13 cellular contexts compared by ENCODE assay signal in the genomic region with DNA sequence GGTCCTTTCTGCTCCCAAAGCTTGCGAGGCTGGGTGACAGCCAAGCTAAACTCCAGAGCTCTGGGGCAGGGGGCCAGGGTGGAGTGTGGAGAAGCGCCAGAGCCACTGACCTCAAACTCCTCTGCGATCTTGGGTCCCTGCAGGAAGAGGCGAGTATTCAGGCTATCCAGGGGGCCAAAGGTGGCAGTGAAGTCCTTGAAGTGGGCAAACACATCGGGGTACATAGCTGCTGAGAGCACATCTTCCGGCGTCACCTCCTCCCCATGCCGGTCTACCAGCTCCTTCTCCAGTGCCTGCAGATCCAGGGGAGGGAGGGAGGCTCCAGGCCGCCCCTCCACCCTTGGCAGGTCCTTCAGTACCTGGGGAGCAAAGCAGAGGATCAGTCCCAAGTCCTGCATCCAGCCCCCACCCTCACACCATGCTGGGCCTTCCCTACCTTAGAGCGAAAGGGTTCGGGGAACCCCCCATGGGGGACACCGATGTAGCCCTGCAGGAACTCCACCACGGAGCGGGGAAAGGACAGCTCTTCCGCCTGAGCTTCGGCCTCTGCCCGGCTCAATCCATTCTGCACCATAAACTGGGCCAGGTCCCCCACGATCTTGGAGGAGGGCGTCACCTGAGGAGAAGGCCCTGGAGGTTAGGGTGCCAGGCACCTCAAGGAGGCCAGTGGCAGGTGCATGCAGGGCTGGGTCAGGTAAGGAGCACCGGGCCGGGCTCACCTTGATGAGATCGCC.
"Had no signal": no experiment of that assay in that cellular context is flagged by ENCODE, and none has a peak within 500 bp of the region (broad histone marks: within the 10 kb centered on the region; RNA-seq: fewer than 3 reads in every experiment).

No MANE protein-coding gene starts in this region.

- H3K4me3 Mint-ChIP-seq: activated naive CD8-positive, alpha-beta T cell treated with anti-CD3 and anti-CD28 coated beads, Interleukin-2, amount 10 ng/mL, durations not matched to agents 7 days and 5 days; immature natural killer cell; natural killer cell; T-helper 2 cell treated with Interferon-gamma antibody and Interleukin-4, amounts not matched to agents 5 μg/mL and 100 μg/mL, for 36 hours had no signal

- H3K27ac Mint-ChIP-seq: natural killer cell; T-helper 2 cell treated with Interferon-gamma antibody and Interleukin-4, amounts not matched to agents 5 μg/mL and 100 μg/mL, for 36 hours had no signal

- H3K27me3 Mint-ChIP-seq: activated naive CD8-positive, alpha-beta T cell treated with anti-CD3 and anti-CD28 coated beads, Interleukin-2, amount 10 ng/mL, durations not matched to agents 7 days and 5 days had no signal

- H3K36me3 Mint-ChIP-seq: immature natural killer cell, natural killer cell had no signal

- H3K27me3 ChIP-seq: esophagus muscularis mucosa, tibial nerve, vagina had no signal

- H3K27ac ChIP-seq: esophagus muscularis mucosa, skin epidermis, tibial nerve, vagina had no signal

- DNase-seq: anterior cingulate cortex, cerebellar nuclear complex, immature natural killer cell, natural killer cell had no signal

- H3K9me3 ChIP-seq: esophagus muscularis mucosa, mucosa of descending colon, tibial nerve, vagina had no signal

- H3K4me3 ChIP-seq: esophagus muscularis mucosa, mucosa of descending colon, skin epidermis, tibial nerve, vagina had no signal

- ATAC-seq: activated CD4-positive, CD25-positive, alpha-beta regulatory T cell treated with anti-CD3 and anti-CD28 coated beads, Interleukin-2, amount 50 U/mL, for 24 hours; left colon; mucosa of descending colon; natural killer cell had no signal
